Comparison of ENCODE assay signal across 23 cellular contexts in the genomic region with DNA sequence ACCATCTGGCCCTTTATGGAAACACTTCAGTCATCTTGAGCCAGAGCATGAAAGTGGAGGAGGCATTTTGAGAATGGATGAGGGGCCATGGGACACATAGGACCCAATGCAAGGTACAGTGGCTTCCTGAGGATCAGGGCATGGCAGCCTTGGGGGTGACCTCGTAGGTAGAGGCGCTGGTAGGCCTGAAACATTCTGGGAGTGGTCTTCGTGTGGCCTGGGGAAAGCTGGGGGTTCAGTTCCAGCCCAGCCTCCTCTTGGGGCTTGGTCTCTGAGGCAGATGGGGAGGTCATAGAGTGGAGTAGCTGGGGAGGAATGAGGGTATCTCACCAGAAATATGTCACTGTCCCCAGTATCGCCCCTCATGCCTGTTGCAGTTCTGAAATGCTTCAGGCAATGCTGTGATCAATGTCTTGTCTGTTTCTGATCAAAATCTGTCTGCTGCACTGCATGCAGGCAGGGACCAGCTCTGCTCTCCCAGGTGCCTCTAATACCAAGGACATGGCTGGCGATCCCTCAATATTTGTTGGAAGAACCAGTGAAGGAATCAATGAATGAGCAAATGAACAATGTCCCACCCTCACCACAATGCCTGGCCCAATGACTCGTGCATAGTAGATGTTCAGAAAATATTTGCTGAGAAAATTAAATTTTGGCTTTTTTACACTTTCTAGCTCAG.
DNase-seq lines count a peak whose midpoint lies in the region; ATAC-seq and TF ChIP-seq lines count a peak whose summit lies in the region.
"Had no signal": no experiment of that assay in that cellular context is flagged by ENCODE, and none has a peak within 500 bp of the region (broad histone marks: within the 10 kb centered on the region; RNA-seq: fewer than 3 reads in every experiment).

No MANE protein-coding gene starts in this region.

- no peak overlapping the region for H3K4me2 ChIP-seq in HCT116 (ENCODE audit: low read length)
- no peak overlapping the region for H3K4me2 ChIP-seq in GM23338

- TF ChIP-seq EP300 in sigmoid colon (IDR thresholded peaks at IDR 0.05) = no peak

- H3K27me3 ChIP-seq in HCT116 (ENCODE audit: insufficient read depth, low read length) (no peaks in the 10 kb centered on the region), sigmoid colon (no peaks in the 10 kb centered on the region), GM23338 (ENCODE audit: insufficient read depth) (no peaks in the 10 kb centered on the region)
- H3K27me3 ChIP-seq: left lung had no signal

- no peak overlapping the region for H3K4me3 Mint-ChIP-seq in glutamatergic neuron (ENCODE audit: unreplicated experiment)
- no peak overlapping the region for H3K4me3 Mint-ChIP-seq in GM23338
- H3K4me3 Mint-ChIP-seq in activated T-helper 1 cell treated with anti-CD3 and anti-CD28 coated beads, Interleukin-12 subunit alpha, Interleukin-12 subunit beta, Interleukin-2, Interleukin-4 antibody, amounts not matched to agents 30 ng/mL and 10 ng/mL and 1 ng/mL, durations not matched to agents 14 hours and 24 hours and 36 hours = no peak overlapping the region
- H3K4me3 Mint-ChIP-seq: activated naive CD8-positive, alpha-beta T cell treated with anti-CD3 and anti-CD28 coated beads, Interleukin-2, amount 50 U/mL, for 24 hours; stimulated activated naive B cell treated with anti-CD40 and anti-IgM and Interleukin-4, amounts not matched to agents 10 μg/mL and 1 μg/mL and 100 μg/mL, for 72 hours; T-cell had no signal

- H3K36me3 ChIP-seq in HCT116 (ENCODE audit: control insufficient read depth in 1 of 2, insufficient read depth in 2 of 2, low read length in 2 of 2) = peaks cover 2 to 5% of the 10 kb centered on the region in 2 experiments; a peak in 2 of 4 replicates
- H3K36me3 ChIP-seq in sigmoid colon = no peaks in the 10 kb centered on the region
- H3K36me3 ChIP-seq in GM23338 (ENCODE audit: insufficient read depth) = no peaks in the 10 kb centered on the region

- peak; percentile 3 for DNase-seq in GM03348 (ENCODE audit: low spot score)
- DNase-seq in HCT116 (ENCODE audit: low read depth, low spot score) = no peak
- DNase-seq in glutamatergic neuron = peak; percentile 3
- DNase-seq in sigmoid colon = peak; percentile 52
- DNase-seq in NCI-H1417 treated with DMSO at 0.1 percent for 48 hours (lab: John Stamatoyannopoulos, UW) = no peak
- no peak for DNase-seq in GM23338 (ENCODE audit: low spot score)
- DNase-seq in activated T-helper 1 cell treated with anti-CD3 and anti-CD28 coated beads, Interleukin-12 subunit alpha, Interleukin-12 subunit beta, Interleukin-2, Interleukin-4 antibody, amounts not matched to agents 30 ng/mL and 10 ng/mL and 1 ng/mL, durations not matched to agents 14 hours and 24 hours and 36 hours (ENCODE audit: low spot score) = no peak
- DNase-seq: activated CD4-positive, alpha-beta T cell treated with anti-CD3 and anti-CD28 coated beads for 4 hours; activated naive CD8-positive, alpha-beta T cell treated with anti-CD3 and anti-CD28 coated beads, Interleukin-2, amount 50 U/mL, for 24 hours; AML-193; DMS53; GDM1; NCI-H1048; NCI-H1930; NCI-H2227 treated with DMSO at 0.1 percent for 48 hours; NCI-H748 treated with DMSO at 0.1 percent for 48 hours; psoas muscle; SHP77; stimulated activated CD4-positive, alpha-beta T cell treated with anti-CD3 and anti-CD28 coated beads, Interleukin-2, amount 100 ng/mL, for 24 hours; stimulated activated naive B cell treated with anti-CD40 and anti-IgM and Interleukin-4, amounts not matched to agents 10 μg/mL and 1 μg/mL and 100 μg/mL, for 72 hours; T-cell had no signal

- H3K9me2 ChIP-seq in HCT116 (ENCODE audit: insufficient read depth) (no peaks in the 10 kb centered on the region), GM23338 (ENCODE audit: insufficient read depth) (no peaks in the 10 kb centered on the region)

- no peak overlapping the region for H3K9ac ChIP-seq in HCT116 (ENCODE audit: low read length)

- TF ChIP-seq POLR2A in HCT116 (IDR thresholded peaks at IDR 0.05; ENCODE audit: borderline replicate concordance, extremely low read depth, insufficient read depth, insufficient read length) = no peak
- TF ChIP-seq POLR2A in sigmoid colon (IDR thresholded peaks at IDR 0.05) = no peak

- no peak overlapping the region for H3K4me3 ChIP-seq in HCT116 (replicated peaks in 1 of 2; ENCODE audit: low read depth in 1 of 2, low read length in 2 of 2)
- H3K4me3 ChIP-seq in sigmoid colon = no peak overlapping the region
- H3K4me3 ChIP-seq in GM23338 = no peak overlapping the region
- H3K4me3 ChIP-seq: left lung, psoas muscle had no signal

- no peak for TF ChIP-seq CTCF in HCT116 (IDR thresholded peaks at IDR 0.05 in 2 of 3, conservative IDR thresholded peaks at IDR 0.05 in 1 of 3; ENCODE audit: borderline replicate concordance in 1 of 3, insufficient read depth in 1 of 3, low read depth in 2 of 3, low read length in 2 of 3)
- TF ChIP-seq CTCF in glutamatergic neuron (IDR thresholded peaks at IDR 0.05; ENCODE audit: partially characterized antibody, unreplicated experiment) = no peak
- no peak for TF ChIP-seq CTCF in sigmoid colon (IDR thresholded peaks at IDR 0.05)
- no peak for TF ChIP-seq CTCF in GM23338 (conservative IDR thresholded peaks at IDR 0.05; ENCODE audit: low read depth in 2 of 2)

- H3K9me3 Mint-ChIP-seq in glutamatergic neuron (ENCODE audit: unreplicated experiment) (peaks cover 5% of the 10 kb centered on the region), GM23338 (no peaks in the 10 kb centered on the region)
- H3K9me3 Mint-ChIP-seq in activated T-helper 1 cell treated with anti-CD3 and anti-CD28 coated beads, Interleukin-12 subunit alpha, Interleukin-12 subunit beta, Interleukin-2, Interleukin-4 antibody, amounts not matched to agents 30 ng/mL and 10 ng/mL and 1 ng/mL, durations not matched to agents 14 hours and 24 hours and 36 hours = no peaks in the 10 kb centered on the region
- H3K9me3 Mint-ChIP-seq: activated naive CD8-positive, alpha-beta T cell treated with anti-CD3 and anti-CD28 coated beads, Interleukin-2, amount 50 U/mL, for 24 hours; activated T-helper 2 cell treated with anti-CD3 and anti-CD28 coated beads, Interferon-gamma antibody, Interleukin-2, Interleukin-4, amounts not matched to agents 10 μg/mL and 5 μg/mL and 100 μg/mL, durations not matched to agents 14 hours and 24 hours and 36 hours; stimulated activated naive B cell treated with anti-CD40 and anti-IgM and Interleukin-4, amounts not matched to agents 10 μg/mL and 1 μg/mL and 100 μg/mL, for 72 hours; T-cell had no signal

- no peaks in the 10 kb centered on the region for H3F3A ChIP-seq in GM23338 (replicated peaks; ENCODE audit: low read depth)

- no TSS peak for BruUV-seq in HCT116 (replicated peaks; lab: Mats Ljungman, UMichigan)

- H3K27me3 Mint-ChIP-seq in glutamatergic neuron (ENCODE audit: unreplicated experiment) = no peaks in the 10 kb centered on the region
- peaks cover 19% of the 10 kb centered on the region for H3K27me3 Mint-ChIP-seq in GM23338 (ENCODE audit: insufficient read depth, low read depth, poor library complexity)
- H3K27me3 Mint-ChIP-seq in activated T-helper 1 cell treated with anti-CD3 and anti-CD28 coated beads, Interleukin-12 subunit alpha, Interleukin-12 subunit beta, Interleukin-2, Interleukin-4 antibody, amounts not matched to agents 30 ng/mL and 10 ng/mL and 1 ng/mL, durations not matched to agents 14 hours and 24 hours and 36 hours (ENCODE audit: insufficient read depth) = no peaks in the 10 kb centered on the region
- H3K27me3 Mint-ChIP-seq: stimulated activated naive B cell treated with anti-CD40 and anti-IgM and Interleukin-4, amounts not matched to agents 10 μg/mL and 1 μg/mL and 100 μg/mL, for 72 hours had no signal

- 73 to 88% methylated on average over 6 of the region's 6 CpGs for WGBS in sigmoid colon, 2 donors

- H3K36me3 Mint-ChIP-seq in glutamatergic neuron (ENCODE audit: unreplicated experiment) = peaks cover 4% of the 10 kb centered on the region
- no peaks in the 10 kb centered on the region for H3K36me3 Mint-ChIP-seq in GM23338 (ENCODE audit: low read depth)
- H3K36me3 Mint-ChIP-seq in activated T-helper 1 cell treated with anti-CD3 and anti-CD28 coated beads, Interleukin-12 subunit alpha, Interleukin-12 subunit beta, Interleukin-2, Interleukin-4 antibody, amounts not matched to agents 30 ng/mL and 10 ng/mL and 1 ng/mL, durations not matched to agents 14 hours and 24 hours and 36 hours (ENCODE audit: low read depth) = no peaks in the 10 kb centered on the region
- H3K36me3 Mint-ChIP-seq: T-cell had no signal

- TF ChIP-seq RAD21 in HCT116 (IDR thresholded peaks at IDR 0.05; ENCODE audit: low read depth) = no peak

- H3K4me1 ChIP-seq in HCT116 (ENCODE audit: control insufficient read depth in 1 of 2, insufficient read depth in 2 of 2, low read length in 2 of 2) (peaks cover 0 to 2% of the 10 kb centered on the region in 2 experiments; a peak in 1 of 4 replicates), sigmoid colon (peaks cover 0 to 40% (median 37%) of the 10 kb centered on the region in 4 donors), GM23338 (ENCODE audit: insufficient read depth) (no peaks in the 10 kb centered on the region)
- H3K4me1 ChIP-seq: psoas muscle had no signal

- CTCF ChIA-PET in HCT116 (lab: Charles Lee) = interaction anchor here (2.5 kb wide), 1 partner anchor 387 kb away, joined by 7 read pairs; no protein-coding TSS in a partner anchor

- H3K27ac Mint-ChIP-seq in glutamatergic neuron (ENCODE audit: unreplicated experiment) (no peak overlapping the region), GM23338 (no peak overlapping the region)
- H3K27ac Mint-ChIP-seq in activated T-helper 1 cell treated with anti-CD3 and anti-CD28 coated beads, Interleukin-12 subunit alpha, Interleukin-12 subunit beta, Interleukin-2, Interleukin-4 antibody, amounts not matched to agents 30 ng/mL and 10 ng/mL and 1 ng/mL, durations not matched to agents 14 hours and 24 hours and 36 hours = no peak overlapping the region
- H3K27ac Mint-ChIP-seq: activated naive CD8-positive, alpha-beta T cell treated with anti-CD3 and anti-CD28 coated beads, Interleukin-2, amount 50 U/mL, for 24 hours; activated T-helper 2 cell treated with anti-CD3 and anti-CD28 coated beads, Interferon-gamma antibody, Interleukin-2, Interleukin-4, amounts not matched to agents 10 μg/mL and 5 μg/mL and 100 μg/mL, durations not matched to agents 14 hours and 24 hours and 36 hours; stimulated activated naive B cell treated with anti-CD40 and anti-IgM and Interleukin-4, amounts not matched to agents 10 μg/mL and 1 μg/mL and 100 μg/mL, for 72 hours; T-cell had no signal

- no peak overlapping the region for H3K27ac ChIP-seq in HCT116 (ENCODE audit: low read depth, low read length)
- H3K27ac ChIP-seq in sigmoid colon = peak overlapping the region in 2 of 4 donors; percentile 89
- no peak overlapping the region for H3K27ac ChIP-seq in GM23338 (ENCODE audit: low read depth)
- H3K27ac ChIP-seq: left lung, psoas muscle had no signal

- intact Hi-C loops in HCT116 (cut with micrococcal nuclease) = no loop called here
- intact Hi-C loops in sigmoid colon (cut with DNase I) = no loop called here
- intact Hi-C loops in activated T-helper 1 cell treated with anti-CD3 and anti-CD28 coated beads, Interleukin-12 subunit alpha, Interleukin-12 subunit beta, Interleukin-2, Interleukin-4 antibody, amounts not matched to agents 30 ng/mL and 10 ng/mL and 1 ng/mL, durations not matched to agents 14 hours and 24 hours and 36 hours (cut with micrococcal nuclease) = no loop called here

- H3K79me2 ChIP-seq in HCT116 (ENCODE audit: insufficient read depth, low read length) = no peaks in the 10 kb centered on the region; the same call in 1 of the 2 replicates
- H3K79me2 ChIP-seq in GM23338 (replicated peaks; ENCODE audit: insufficient read depth) = no peaks in the 10 kb centered on the region

- POLR2A ChIA-PET in HCT116 (lab: Charles Lee) = no interaction called here

- H3K9me3 ChIP-seq in HCT116 (ENCODE audit: control insufficient read depth in 1 of 2, insufficient read depth in 1 of 2, low read depth in 1 of 2, low read length in 2 of 2) (no peaks in the 10 kb centered on the region), sigmoid colon (no peaks in the 10 kb centered on the region)
- H3K9me3 ChIP-seq: left lung, psoas muscle had no signal

- H3K4me1 Mint-ChIP-seq in glutamatergic neuron (ENCODE audit: low read depth, unreplicated experiment) (peaks cover 16% of the 10 kb centered on the region), GM23338 (peaks cover 15% of the 10 kb centered on the region)
- H3K4me1 Mint-ChIP-seq in activated T-helper 1 cell treated with anti-CD3 and anti-CD28 coated beads, Interleukin-12 subunit alpha, Interleukin-12 subunit beta, Interleukin-2, Interleukin-4 antibody, amounts not matched to agents 30 ng/mL and 10 ng/mL and 1 ng/mL, durations not matched to agents 14 hours and 24 hours and 36 hours (ENCODE audit: low read depth) = no peaks in the 10 kb centered on the region
- H3K4me1 Mint-ChIP-seq: activated naive CD8-positive, alpha-beta T cell treated with anti-CD3 and anti-CD28 coated beads, Interleukin-2, amount 50 U/mL, for 24 hours; T-cell had no signal

- H2AFZ ChIP-seq in HCT116 (ENCODE audit: low read depth, low read length, poor library complexity, severe bottlenecking) (no peak overlapping the region), GM23338 (no peak overlapping the region)

- no peaks in the 10 kb centered on the region for H4K20me1 ChIP-seq in HCT116 (ENCODE audit: insufficient read depth)
- no peaks in the 10 kb centered on the region for H4K20me1 ChIP-seq in GM23338 (replicated peaks; ENCODE audit: insufficient read depth)

- ATAC-seq in HCT116 (no peak), GM23338 (no peak)
- ATAC-seq: activated naive CD8-positive, alpha-beta T cell treated with anti-CD3 and anti-CD28 coated beads, Interleukin-2, amount 50 U/mL, for 24 hours; left lung; psoas muscle; stimulated activated naive B cell treated with anti-CD40 and anti-IgM and Interleukin-4, amounts not matched to agents 10 μg/mL and 1 μg/mL and 100 μg/mL, for 72 hours; T-cell had no signal

- RAD21 ChIA-PET in HCT116 (lab: Charles Lee; ENCODE audit: low non-redundant PET in 1 of 2, low total read pairs in 2 of 2, uncharacterized antibody in 2 of 2, unreplicated experiment in 2 of 2) = no interaction called here

Comparison
In these comparisons a context has a peak if more than half of its experiments do, and no peak if none do; other contexts are left out.
1. DNase-seq: peak in GM03348 (single experiment), glutamatergic neuron (single experiment) and sigmoid colon (single experiment); none in HCT116 (single experiment), NCI-H1417 treated with DMSO at 0.1 percent for 48 hours (single experiment), GM23338 (single experiment) and activated T-helper 1 cell treated with anti-CD3 and anti-CD28 coated beads, Interleukin-12 subunit alpha, Interleukin-12 subunit beta, Interleukin-2, Interleukin-4 antibody, amounts not matched to agents 30 ng/mL and 10 ng/mL and 1 ng/mL, durations not matched to agents 14 hours and 24 hours and 36 hours (single experiment).